19 cellular contexts compared by ENCODE assay signal in genomic region chr15:36363335-36363734, GRCh38.
DNase-seq lines count a peak whose midpoint lies in the region; ATAC-seq, FAIRE-seq and TF ChIP-seq lines count a peak whose summit lies in the region.
"Had no signal": no experiment of that assay in that cellular context is flagged by ENCODE, and none has a peak within 500 bp of the region (broad histone marks: within the 10 kb centered on the region; RNA-seq: fewer than 3 reads in every experiment).

No MANE protein-coding gene starts in this region.

- DNase-seq in Right ventricle myocardium superior (no peak), right cardiac atrium (no peak), foreskin fibroblast (peak; percentile 36 to 59), smooth muscle cell (lab: John Stamatoyannopoulos, UW; ENCODE audit: unreplicated experiment) (no peak)
- DNase-seq: activated CD4-positive, alpha-beta T cell treated with anti-CD3 and anti-CD28 coated beads, Interleukin-2, amount 50 U/mL, for 4 hours; activated T-cell treated with anti-CD3 and anti-CD28 coated beads, Interleukin-2, amount 50 U/mL, for 24 hours; endodermal cell; Karpas-422; lower lobe of right lung; NCI-H146; NCI-H446 treated with DMSO at 0.1 percent for 48 hours; stimulated activated CD4-positive, alpha-beta T cell treated with anti-CD3 and anti-CD28 coated beads, Interleukin-4, amount 100 ng/mL, for 1 hour had no signal

- H2AFZ ChIP-seq in smooth muscle cell (ENCODE audit: low read depth), result no peak overlapping the region

- H3K9ac ChIP-seq in smooth muscle cell (ENCODE audit: low read depth), result no peak overlapping the region

- no peaks in the 10 kb centered on the region for H3K4me1 ChIP-seq in right cardiac atrium (ENCODE audit: control insufficient read depth, insufficient read depth, low read length)
- peaks cover 23% of the 10 kb centered on the region for H3K4me1 ChIP-seq in smooth muscle cell (ENCODE audit: low read depth)
- H3K4me1 ChIP-seq: A549, lower lobe of right lung had no signal

- intact Hi-C loops in Right ventricle myocardium superior (cut with DNase I), result no loop called here
- intact Hi-C loops in right cardiac atrium (cut with DNase I), result no loop called here

- H3K27ac ChIP-seq in right cardiac atrium (ENCODE audit: low read length) (no peak overlapping the region), smooth muscle cell (ENCODE audit: low read depth) (no peak overlapping the region)
- H3K27ac ChIP-seq: A549, lower lobe of right lung, tibial nerve had no signal

- WGBS in right cardiac atrium, result 42% methylated on average over 4 of the region's 4 CpGs
- WGBS in smooth muscle cell (ENCODE audit: low lambda C conversion rate), result 51% methylated on average over 4 of the region's 4 CpGs

- H3F3A ChIP-seq in smooth muscle cell (ENCODE audit: low read depth), result peaks cover 29% of the 10 kb centered on the region

- no peaks in the 10 kb centered on the region for H3K9me3 ChIP-seq in right cardiac atrium (ENCODE audit: control insufficient read depth, low read length)
- no peaks in the 10 kb centered on the region for H3K9me3 ChIP-seq in smooth muscle cell (replicated peaks; ENCODE audit: low read depth)
- H3K9me3 ChIP-seq: A549, lower lobe of right lung, tibial nerve had no signal

- H3K36me3 ChIP-seq in smooth muscle cell (ENCODE audit: low read depth), result no peaks in the 10 kb centered on the region
- H3K36me3 ChIP-seq: lower lobe of right lung, tibial nerve had no signal

- ATAC-seq in Right ventricle myocardium superior (ENCODE audit: poor library complexity), result peak; percentile 27
- ATAC-seq in right cardiac atrium, result no peak
- no peak for ATAC-seq in HG03378 (IDR thresholded peaks at IDR 0.05; ENCODE audit: unreplicated experiment)
- ATAC-seq in GM18511 (IDR thresholded peaks at IDR 0.05; ENCODE audit: unreplicated experiment), result no peak
- ATAC-seq in HG03196 (IDR thresholded peaks at IDR 0.05; ENCODE audit: unreplicated experiment), result no peak
- ATAC-seq: A549, sciatic nerve had no signal

- H3K4me2 ChIP-seq in smooth muscle cell, result peak overlapping the region; percentile 12
- H3K4me2 ChIP-seq: A549 had no signal

- TF ChIP-seq CTCF in foreskin fibroblast (IDR thresholded peaks at IDR 0.05; ENCODE audit: low read depth, low read length) (no peak), smooth muscle cell (IDR thresholded peaks at IDR 0.05; ENCODE audit: borderline replicate concordance, insufficient read depth, poor library complexity, severe bottlenecking) (no peak)

- H4K20me1 ChIP-seq in smooth muscle cell (ENCODE audit: low read depth), result no peaks in the 10 kb centered on the region

- H3K27me3 ChIP-seq in right cardiac atrium (ENCODE audit: control insufficient read depth, insufficient read depth), result no peaks in the 10 kb centered on the region
- no peaks in the 10 kb centered on the region for H3K27me3 ChIP-seq in smooth muscle cell (ENCODE audit: low read depth)
- H3K27me3 ChIP-seq: tibial nerve had no signal

- FAIRE-seq in TTC549 (lab: Jason Lieb, UNC), result peak; percentile 61
- FAIRE-seq: A549 had no signal

- no peaks in the 10 kb centered on the region for H3K79me2 ChIP-seq in smooth muscle cell (ENCODE audit: low read depth)

- H3K4me3 ChIP-seq in right cardiac atrium (ENCODE audit: low read length), result no peak overlapping the region
- no peak overlapping the region for H3K4me3 ChIP-seq in foreskin fibroblast (ENCODE audit: low read depth in 1 of 2, low read length in 2 of 2)
- H3K4me3 ChIP-seq in smooth muscle cell, result no peak overlapping the region
- H3K4me3 ChIP-seq: A549, lower lobe of right lung, tibial nerve had no signal

Comparison
In these comparisons a context has a peak if more than half of its experiments do, and no peak if none do; other contexts are left out.
1. DNase-seq: peak in foreskin fibroblast (2 of 2); none in Right ventricle myocardium superior (single experiment), right cardiac atrium (0 of 3) and smooth muscle cell (single experiment).